25 cellular contexts compared by ENCODE assay signal in genomic region chr18:11762429-11762828, GRCh38.
DNase-seq lines count a peak whose midpoint lies in the region; FAIRE-seq and TF ChIP-seq lines count a peak whose summit lies in the region.
"Had no signal": no experiment of that assay in that cellular context is flagged by ENCODE, and none has a peak within 500 bp of the region (broad histone marks: within the 10 kb centered on the region; RNA-seq: fewer than 3 reads in every experiment).

No MANE protein-coding gene starts in this region.

- peaks cover 9% of the 10 kb centered on the region for H3K27me3 Mint-ChIP-seq in glutamatergic neuron (ENCODE audit: unreplicated experiment)
- H3K27me3 Mint-ChIP-seq: CD4-positive, alpha-beta T cell had no signal

- H3K23me2 ChIP-seq in H1 (ENCODE audit: low read depth, low read length), result no peaks in the 10 kb centered on the region

- H3K4me1 Mint-ChIP-seq in glutamatergic neuron (ENCODE audit: low read depth, unreplicated experiment), result peaks cover 34% of the 10 kb centered on the region
- H3K4me1 Mint-ChIP-seq: B cell had no signal

- no peak overlapping the region for H4K8ac ChIP-seq in H1 (ENCODE audit: extremely low read depth, insufficient read depth, low read length)

- H3K4me3 ChIP-seq in H1 (ENCODE audit: extremely low read depth in 1 of 4, insufficient read depth in 2 of 4, low read depth in 3 of 4, low read length in 4 of 4), result no peak overlapping the region
- H3K4me3 ChIP-seq: A549; BLaER1 treated with 17β-estradiol and CSF1 and Interleukin-3, amounts not matched to agents 10 nM and 100 nM; GM12878 had no signal

- no peak overlapping the region for H3K14ac ChIP-seq in H1 (ENCODE audit: insufficient read length)

- H3K79me1 ChIP-seq in H1 (ENCODE audit: low read depth, low read length), result no peaks in the 10 kb centered on the region

- peaks cover 11% of the 10 kb centered on the region for H3K36me3 Mint-ChIP-seq in glutamatergic neuron (ENCODE audit: unreplicated experiment)
- H3K36me3 Mint-ChIP-seq: CD8-positive, alpha-beta T cell had no signal

- 92% methylated on average over 7 of the region's 7 CpGs; no CpG with 5 or more reads in 1 of the 2 experiments for WGBS in H1 (ENCODE audit: extremely low coverage in 1 of 2, insufficient coverage in 1 of 2, insufficient read length in 1 of 2, insufficient replicate concordance in 2 of 2, low coverage in 1 of 2, low lambda C conversion rate in 2 of 2, missing lambda C conversion rate in 1 of 2), 2 experiments

- no peak overlapping the region for H3K27ac ChIP-seq in H1 (ENCODE audit: low read depth, low read length)
- H3K27ac ChIP-seq: 22Rv1; A549; BLaER1 treated with 17β-estradiol and CSF1 and Interleukin-3, amounts not matched to agents 10 nM and 100 nM; C4-2B had no signal

- H2AFZ ChIP-seq in H1 (ENCODE audit: low read length), result no peak overlapping the region

- no peaks in the 10 kb centered on the region for H3K79me2 ChIP-seq in H1 (ENCODE audit: control insufficient read depth in 1 of 2, insufficient read depth in 2 of 2, low read length in 2 of 2)

- no peaks in the 10 kb centered on the region for H3K27me3 ChIP-seq in H1 (replicated peaks in 1 of 4; ENCODE audit: control insufficient read depth in 3 of 4, extremely low read depth in 1 of 4, insufficient read depth in 3 of 4, low read length in 3 of 4)
- H3K27me3 ChIP-seq: BLaER1 treated with 17β-estradiol and CSF1 and Interleukin-3, amounts not matched to agents 10 nM and 100 nM had no signal

- no peak overlapping the region for H3K23ac ChIP-seq in H1 (ENCODE audit: insufficient read length)

- no peak for FAIRE-seq in H1 (lab: Jason Lieb, UNC)
- FAIRE-seq: A549, GM12892, GM18507, GM19239 had no signal

- H4K5ac ChIP-seq in H1 (ENCODE audit: insufficient read length, low read depth, low read length), result no peak overlapping the region

- no peak overlapping the region for H2AK5ac ChIP-seq in H1 (ENCODE audit: low read depth, low read length)

- POLR2A ChIA-PET in H1 (lab: Charles Lee; ENCODE audit: partially characterized antibody), result no interaction called here

- CTCF ChIA-PET in H1 (lab: Charles Lee; ENCODE audit: partially characterized antibody), result interaction anchor here (0.7 to 2.9 kb wide), 30 partner anchors 9 to 233 kb away, joined by 3 to 13 read pairs (median 4); no protein-coding TSS in a partner anchor

- H2BK20ac ChIP-seq in H1 (ENCODE audit: low read length), result no peak overlapping the region

- no peak overlapping the region for H4K91ac ChIP-seq in H1 (replicated peaks; ENCODE audit: insufficient read length, low read length)

- peak overlapping the region; percentile 59 for H3K27ac Mint-ChIP-seq in glutamatergic neuron (ENCODE audit: unreplicated experiment)
- H3K27ac Mint-ChIP-seq: B cell; CD4-positive, alpha-beta T cell; CD8-positive, alpha-beta T cell had no signal

- H3K9me3 Mint-ChIP-seq in glutamatergic neuron (ENCODE audit: unreplicated experiment), result peaks cover 12% of the 10 kb centered on the region
- H3K9me3 Mint-ChIP-seq: CD4-positive, alpha-beta T cell; CD8-positive, alpha-beta T cell had no signal

- H2BK12ac ChIP-seq in H1 (ENCODE audit: low read depth, low read length), result peak overlapping the region; percentile 1; the same call in 1 of the 2 replicates

- no peaks in the 10 kb centered on the region for H3K9me3 ChIP-seq in H1 (ENCODE audit: insufficient read depth in 2 of 2, low read depth in 1 of 2, low read length in 1 of 2)
- H3K9me3 ChIP-seq: A549; BLaER1 treated with 17β-estradiol and CSF1 and Interleukin-3, amounts not matched to agents 10 nM and 100 nM had no signal

- no peak overlapping the region for H2BK5ac ChIP-seq in H1 (ENCODE audit: low read depth, low read length)

- H3K4me3 Mint-ChIP-seq in glutamatergic neuron (ENCODE audit: unreplicated experiment), result no peak overlapping the region
- H3K4me3 Mint-ChIP-seq: B cell; CD4-positive, alpha-beta T cell; CD8-positive, alpha-beta T cell had no signal

- DNase-seq in H1 (ENCODE audit: low read depth in 1 of 2, low spot score in 2 of 2) (no peak), glutamatergic neuron (no peak), mesenteric fat pad (ENCODE audit: low spot score) (peak; percentile 74), COR-L47 (lab: John Stamatoyannopoulos, UW) (no peak), NCI-H2227 treated with DMSO at 0.1 percent for 48 hours (lab: John Stamatoyannopoulos, UW) (no peak), NCI-H2196 (lab: John Stamatoyannopoulos, UW; ENCODE audit: unreplicated experiment) (no peak)
- DNase-seq: AML-193; CD4-positive, alpha-beta T cell; CD8-positive, alpha-beta T cell; DMS 273 treated with DMSO at 0.1 percent for 48 hours; DMS153; DMS53; DMS79; DND-41; EL; GDM1 had no signal

- H3K36me3 ChIP-seq in H1 (ENCODE audit: control insufficient read depth in 2 of 4, insufficient read depth in 4 of 4, low read length in 3 of 4), result no peaks in the 10 kb centered on the region; a peak in 1 of 8 replicates
- H3K36me3 ChIP-seq: BLaER1 treated with 17β-estradiol and CSF1 and Interleukin-3, amounts not matched to agents 10 nM and 100 nM had no signal

- no peak for TF ChIP-seq EP300 in H1 (IDR thresholded peaks at IDR 0.05; ENCODE audit: borderline replicate concordance in 1 of 2, low read depth in 2 of 2, low read length in 2 of 2)

- TF ChIP-seq POLR2A in H1 (IDR thresholded peaks at IDR 0.05; ENCODE audit: control extremely low read depth in 1 of 2, low read depth in 2 of 2, low read length in 2 of 2), result no peak

- peak overlapping the region; percentile 0; the same call in 1 of the 2 replicates for H2BK15ac ChIP-seq in H1 (ENCODE audit: low read length)

- no peak overlapping the region for H2BK120ac ChIP-seq in H1 (replicated peaks; ENCODE audit: low read depth, low read length)

- no peak overlapping the region for H3K9ac ChIP-seq in H1 (replicated peaks in 1 of 4; ENCODE audit: extremely low read depth in 1 of 4, low read depth in 3 of 4, low read length in 3 of 4)
- H3K9ac ChIP-seq: BLaER1 treated with 17β-estradiol and CSF1 and Interleukin-3, amounts not matched to agents 10 nM and 100 nM had no signal

- no peak for TF ChIP-seq CTCF in H1 (IDR thresholded peaks at IDR 0.05; ENCODE audit: control extremely low read depth in 1 of 3, insufficient read depth in 1 of 3, low read depth in 1 of 3, low read length in 3 of 3)
- no peak for TF ChIP-seq CTCF in glutamatergic neuron (IDR thresholded peaks at IDR 0.05; ENCODE audit: partially characterized antibody, unreplicated experiment)

- H3K4me1 ChIP-seq in H1 (replicated peaks in 1 of 4; ENCODE audit: control insufficient read depth in 3 of 4, insufficient read depth in 4 of 4, low read length in 3 of 4), result peaks cover 0 to 18% (median 10%) of the 10 kb centered on the region in 4 experiments

- H3K4ac ChIP-seq in H1 (replicated peaks; ENCODE audit: insufficient read length, low read depth, low read length), result no peak overlapping the region

- no peaks in the 10 kb centered on the region for H4K20me1 ChIP-seq in H1 (replicated peaks in 1 of 2; ENCODE audit: control insufficient read depth in 1 of 2, insufficient read depth in 2 of 2, low read length in 2 of 2)
- H4K20me1 ChIP-seq: BLaER1 treated with 17β-estradiol and CSF1 and Interleukin-3, amounts not matched to agents 10 nM and 100 nM had no signal

- no peak overlapping the region for H3K18ac ChIP-seq in H1 (ENCODE audit: extremely low read depth, low read length)

- no peak overlapping the region for H3K56ac ChIP-seq in H1 (replicated peaks; ENCODE audit: insufficient read length, low read depth, low read length)

- no peak for TF ChIP-seq RAD21 in H1 (IDR thresholded peaks at IDR 0.05 in 1 of 2, conservative IDR thresholded peaks at IDR 0.05 in 1 of 2; ENCODE audit: low read depth in 2 of 2, low read length in 2 of 2)

- H3K4me2 ChIP-seq in H1 (ENCODE audit: insufficient read depth in 1 of 2, low read depth in 2 of 2, low read length in 2 of 2), result no peak overlapping the region
- H3K4me2 ChIP-seq: A549; BLaER1 treated with 17β-estradiol and CSF1 and Interleukin-3, amounts not matched to agents 10 nM and 100 nM had no signal

TF ChIP-seq in H1, 55 proteins besides CTCF, POLR2A, EP300 and RAD21 (continues in another document):
- TF ChIP-seq SIN3A (conservative IDR thresholded peaks at IDR 0.05 in 1 of 2, IDR thresholded peaks at IDR 0.05 in 1 of 2; ENCODE audit: low read depth in 1 of 2, low read length in 2 of 2) (no peak), FOSL1 (IDR thresholded peaks at IDR 0.05; ENCODE audit: insufficient read depth, low read depth, low read length) (no peak), KDM4A (IDR thresholded peaks at IDR 0.05; ENCODE audit: low read depth, low read length, severe bottlenecking) (no peak), POLR2AphosphoS5 (IDR thresholded peaks at IDR 0.05; ENCODE audit: low read depth, low read length) (no peak), TEAD4 (IDR thresholded peaks at IDR 0.05; ENCODE audit: low read depth, low read length) (no peak), HDAC6 (IDR thresholded peaks at IDR 0.05; ENCODE audit: low read depth, low read length) (no peak)
